In the genomic region with DNA sequence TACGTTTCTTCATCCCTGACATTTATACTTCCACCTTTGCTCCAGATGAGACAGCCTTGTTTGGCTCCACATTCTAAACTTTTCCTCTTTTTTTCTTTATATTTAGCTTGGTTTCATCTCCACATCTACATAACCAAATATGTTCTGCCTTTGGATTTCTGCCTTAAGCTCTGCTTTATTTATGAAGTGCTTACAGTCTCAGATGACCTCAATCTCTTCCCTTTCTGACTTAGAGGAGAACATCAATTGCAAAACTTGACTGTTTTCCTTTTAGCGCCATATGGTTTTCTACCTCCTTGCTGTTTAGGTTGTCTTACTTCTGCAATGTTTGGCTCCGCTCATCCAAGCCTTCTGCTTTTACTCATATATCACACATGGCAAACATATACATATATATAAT, we compare ENCODE assay signal across 23 cellular contexts. TPM values are rescaled to one million over a fixed set of nuclear protein-coding genes. Genes with fewer than 3 reads are reported as not detected.
A peak's percentile ranks its signal among the peaks of the same experiment; 100 is the strongest.
DNase-seq lines count a peak whose midpoint lies in the region; ATAC-seq and TF ChIP-seq lines count a peak whose summit lies in the region.
"Had no signal": no experiment of that assay in that cellular context is flagged by ENCODE, and none has a peak within 500 bp of the region (broad histone marks: within the 10 kb centered on the region; RNA-seq: fewer than 3 reads in every experiment).

No MANE protein-coding gene starts in this region.

- H3K4me1 ChIP-seq in esophagus muscularis mucosa (peaks cover 0 to 47% (median 22%) of the 10 kb centered on the region in 4 donors), gastroesophageal sphincter (peaks cover 0 to 16% (median 6%) of the 10 kb centered on the region in 3 donors), sigmoid colon (peaks cover 0 to 30% (median 21%) of the 10 kb centered on the region in 4 donors)

- H3K9me3 ChIP-seq in esophagus muscularis mucosa (no peaks in the 10 kb centered on the region), gastroesophageal sphincter (no peaks in the 10 kb centered on the region), sigmoid colon (no peaks in the 10 kb centered on the region)

- no peak overlapping the region for H3K4me3 ChIP-seq in esophagus muscularis mucosa
- H3K4me3 ChIP-seq in gastroesophageal sphincter = no peak overlapping the region
- no peak overlapping the region for H3K4me3 ChIP-seq in sigmoid colon
- H3K4me3 ChIP-seq: SK-N-MC had no signal

- DNase-seq in EH (ENCODE audit: low read depth) = peak; percentile 27
- DNase-seq in esophagus muscularis mucosa (ENCODE audit: extremely low spot score) = no peak
- no peak for DNase-seq in sigmoid colon
- no peak for DNase-seq in activated CD4-positive, alpha-beta T cell treated with anti-CD3 and anti-CD28 coated beads for 4 hours
- DNase-seq in LoVo (ENCODE audit: low spot score) = no peak
- no peak for DNase-seq in activated naive CD4-positive, alpha-beta T cell treated with anti-CD3 and anti-CD28 coated beads, Interleukin-2, amount 50 U/mL, for 16 hours
- DNase-seq in G401 (ENCODE audit: low spot score) = no peak
- DNase-seq: C1 segment of cervical spinal cord; CD8-positive, alpha-beta memory T cell; DMS53; HCEC 1CT; MM.1S; NCI-H1092 treated with DMSO at 0.1 percent for 48 hours; NCI-H146; NCI-H2029 treated with DMSO at 0.1 percent for 48 hours; NCI-H2171; NCI-H446; NCI-H69 had no signal

- TF ChIP-seq CTCF in esophagus muscularis mucosa (IDR thresholded peaks at IDR 0.05) = no peak
- TF ChIP-seq CTCF in gastroesophageal sphincter (IDR thresholded peaks at IDR 0.05) = no peak
- TF ChIP-seq CTCF in sigmoid colon (IDR thresholded peaks at IDR 0.05) = no peak

- TF ChIP-seq EP300 in esophagus muscularis mucosa (IDR thresholded peaks at IDR 0.05) = no peak
- no peak for TF ChIP-seq EP300 in gastroesophageal sphincter (IDR thresholded peaks at IDR 0.05)
- no peak for TF ChIP-seq EP300 in sigmoid colon (IDR thresholded peaks at IDR 0.05)

- intact Hi-C loops in esophagus muscularis mucosa (cut with DNase I) = no loop called here
- intact Hi-C loops in sigmoid colon (cut with DNase I) = no loop called here

- peak overlapping the region; percentile 24 to 55 (median 40) for H3K27ac ChIP-seq in esophagus muscularis mucosa (replicated peaks in 1 of 4)
- peak overlapping the region in 3 of 4 donors; percentile 21 to 69 (median 39) for H3K27ac ChIP-seq in gastroesophageal sphincter
- peak overlapping the region; percentile 43 to 70 (median 54) for H3K27ac ChIP-seq in sigmoid colon
- H3K27ac ChIP-seq: HL-60, SK-N-MC had no signal

- WGBS in esophagus muscularis mucosa = 59% methylated on average over 3 of the region's 3 CpGs
- WGBS in gastroesophageal sphincter (ENCODE audit: low coverage in 1 of 2), 2 donors = 31 to 53% methylated on average over 3 of the region's 3 CpGs
- WGBS in sigmoid colon, 2 donors = 86% methylated on average over 3 of the region's 3 CpGs

- ATAC-seq in gastroesophageal sphincter = no peak
- ATAC-seq: Right ventricle myocardium inferior had no signal

- TF ChIP-seq POLR2A in esophagus muscularis mucosa (IDR thresholded peaks at IDR 0.05; ENCODE audit: low read depth) (no peak), gastroesophageal sphincter (IDR thresholded peaks at IDR 0.05) (no peak), sigmoid colon (IDR thresholded peaks at IDR 0.05) (no peak)

- in situ Hi-C loops in G401 (cut with HindIII; ENCODE audit: low sequenced_read_pairs) = no loop called here

- no peaks in the 10 kb centered on the region for H3K36me3 ChIP-seq in esophagus muscularis mucosa
- H3K36me3 ChIP-seq in gastroesophageal sphincter = no peaks in the 10 kb centered on the region
- no peaks in the 10 kb centered on the region for H3K36me3 ChIP-seq in sigmoid colon

- no peaks in the 10 kb centered on the region for H3K27me3 ChIP-seq in esophagus muscularis mucosa
- H3K27me3 ChIP-seq in gastroesophageal sphincter = no peaks in the 10 kb centered on the region
- H3K27me3 ChIP-seq in sigmoid colon = no peaks in the 10 kb centered on the region

RNA-seq across cellular contexts. Expression of gene ASB5, which starts 7.5 kb away (rescaled TPM):
- total RNA-seq in esophagus muscularis mucosa = 10 to 100 TPM; 13.1 to 37.8 (median 27.0) TPM
- total RNA-seq in gastroesophageal sphincter = 10 to 100 TPM; 21.8 to 69.1 (median 25.9) TPM
- 10 to 100 TPM; 14.3 to 69.2 (median 56.3) TPM for total RNA-seq in sigmoid colon
- polyA plus RNA-seq in sigmoid colon = 1 to 10 TPM in 1 of 3 donors, under 1 TPM in 1, not detected in 1; 0.29 to 1.8 TPM
- not detected in 2 replicates for total RNA-seq in G401 (2014; rRNA removed; shearing (Covaris generic))
- total RNA-seq: CD8-positive, alpha-beta memory T cell; HT1080 had no signal
- polyA plus RNA-seq: CD8-positive, alpha-beta memory T cell had no signal

RNA-seq across cellular contexts. Expression of gene SPCS3, which starts 58.3 kb away (rescaled TPM):
- total RNA-seq in esophagus muscularis mucosa (10 to 100 TPM; 35.5 to 48.4 (median 46.0) TPM), gastroesophageal sphincter (10 to 100 TPM; 32.6 to 73.1 (median 57.5) TPM), sigmoid colon (100 to 1,000 TPM in 2 of 4 donors, 10 to 100 TPM in 2; 80.9 to 119 (median 107) TPM)
- polyA plus RNA-seq in sigmoid colon = 10 to 100 TPM in 2 of 3 donors, 1 to 10 TPM in 1; 6.6 to 36.5 (median 11.1) TPM
- 48.9 and 79.5 TPM in 2 replicates for total RNA-seq in G401 (2014; rRNA removed; shearing (Covaris generic))

Comparison
In these comparisons a context has a peak if more than half of its experiments do, and no peak if none do; other contexts are left out.
1. RNA of gene ASB5, which starts 7.5 kb away (total RNA-seq): 14.3 to 69.2 TPM in sigmoid colon, 13.1 to 37.8 TPM in esophagus muscularis mucosa and 21.8 to 69.1 TPM in gastroesophageal sphincter; not detected in G401; every median in the first group is over 10 times any median in the second.
2. Peak in every context shown above with its lines, with median percentiles within 50 percentile points of each other: H3K27ac ChIP-seq.